In genomic region chr22:50422046-50422445, GRCh38 we compare ENCODE assay signal across 25 cellular contexts. TPM values are rescaled to one million over a fixed set of nuclear protein-coding genes. Genes with fewer than 3 reads are reported as not detected.
"Had no signal": no experiment of that assay in that cellular context is flagged by ENCODE, and none has a peak within 500 bp of the region (broad histone marks: within the 10 kb centered on the region; RNA-seq: fewer than 3 reads in every experiment).

No MANE protein-coding gene starts in this region.

- H3K4me3 ChIP-seq: breast epithelium, Peyer's patch, SJCRH30 had no signal

- H3K4me1 Mint-ChIP-seq: activated CD4-positive, alpha-beta T cell treated with anti-CD3 and anti-CD28 coated beads, Interleukin-2, amount 10 ng/mL, durations not matched to agents 7 days and 5 days; activated naive CD4-positive, alpha-beta T cell treated with anti-CD3 and anti-CD28 coated beads, Interleukin-2, amount 10 ng/mL, durations not matched to agents 7 days and 5 days; activated naive CD8-positive, alpha-beta T cell treated with anti-CD3 and anti-CD28 coated beads for 36 hours; central memory CD8-positive, alpha-beta T cell had no signal

- H3K4me1 ChIP-seq: breast epithelium, Peyer's patch, SJCRH30 had no signal

- H3K27ac Mint-ChIP-seq: activated CD4-positive, alpha-beta memory T cell treated with anti-CD3 and anti-CD28 coated beads for 36 hours; activated CD4-positive, alpha-beta T cell treated with anti-CD3 and anti-CD28 coated beads, Interleukin-2, amount 10 ng/mL, durations not matched to agents 7 days and 5 days; activated naive CD4-positive, alpha-beta T cell treated with anti-CD3 and anti-CD28 coated beads, Interleukin-2, amount 10 ng/mL, durations not matched to agents 7 days and 5 days; activated naive CD8-positive, alpha-beta T cell treated with anti-CD3 and anti-CD28 coated beads for 36 hours; activated T-helper 2 cell treated with anti-CD3 and anti-CD28 coated beads, Interferon-gamma antibody, Interleukin-2, Interleukin-4, amounts not matched to agents 10 μg/mL and 5 μg/mL and 100 μg/mL, durations not matched to agents 14 hours and 24 hours and 36 hours had no signal

- H3K27ac ChIP-seq: breast epithelium, Peyer's patch, RWPE1, SJCRH30, VCaP had no signal

- H3K27me3 Mint-ChIP-seq: activated CD4-positive, alpha-beta memory T cell treated with anti-CD3 and anti-CD28 coated beads for 36 hours; activated CD4-positive, alpha-beta T cell treated with anti-CD3 and anti-CD28 coated beads, Interleukin-2, amount 10 ng/mL, durations not matched to agents 7 days and 5 days; activated naive CD4-positive, alpha-beta T cell treated with anti-CD3 and anti-CD28 coated beads, Interleukin-2, amount 10 ng/mL, durations not matched to agents 7 days and 5 days; activated naive CD8-positive, alpha-beta T cell treated with anti-CD3 and anti-CD28 coated beads for 36 hours; central memory CD8-positive, alpha-beta T cell had no signal

- DNase-seq: activated CD4-positive, alpha-beta memory T cell treated with anti-CD3 and anti-CD28 coated beads for 36 hours; activated CD4-positive, alpha-beta T cell treated with anti-CD3 and anti-CD28 coated beads, Interleukin-2, amount 10 ng/mL, durations not matched to agents 7 days and 5 days; activated CD4-positive, CD25-positive, alpha-beta regulatory T cell; activated CD8-positive, alpha-beta memory T cell treated with anti-CD3 and anti-CD28 coated beads for 24 hours; activated gamma-delta T cell treated with Interleukin-2 at 50 U/mL for 16 hours; activated naive CD4-positive, alpha-beta T cell treated with anti-CD3 and anti-CD28 coated beads, Interleukin-2, amount 10 ng/mL, durations not matched to agents 7 days and 5 days; activated naive CD8-positive, alpha-beta T cell treated with anti-CD3 and anti-CD28 coated beads for 36 hours; activated T-cell treated with anti-CD3 and anti-CD28 coated beads, Interleukin-2, amount 50 U/mL, for 48 hours; aorta; Kasumi-1; KBM-7; NCI-H1105 treated with DMSO at 0.1 percent for 48 hours; NCI-H1436 treated with DMSO at 0.1 percent for 48 hours; NCI-H187; NCI-H2081; NCI-H510A treated with DMSO at 0.1 percent for 48 hours; Peyer's patch; SJCRH30; SK-N-SH; T-helper 1 cell had no signal

- H3K9me3 ChIP-seq: breast epithelium, Peyer's patch, SJCRH30, SK-N-SH had no signal

- H3K9me3 Mint-ChIP-seq: activated CD4-positive, alpha-beta memory T cell treated with anti-CD3 and anti-CD28 coated beads for 36 hours; activated CD4-positive, alpha-beta T cell treated with anti-CD3 and anti-CD28 coated beads, Interleukin-2, amount 10 ng/mL, durations not matched to agents 7 days and 5 days; activated naive CD4-positive, alpha-beta T cell treated with anti-CD3 and anti-CD28 coated beads, Interleukin-2, amount 10 ng/mL, durations not matched to agents 7 days and 5 days; activated naive CD8-positive, alpha-beta T cell treated with anti-CD3 and anti-CD28 coated beads for 36 hours; activated T-helper 2 cell treated with anti-CD3 and anti-CD28 coated beads, Interferon-gamma antibody, Interleukin-2, Interleukin-4, amounts not matched to agents 10 μg/mL and 5 μg/mL and 100 μg/mL, durations not matched to agents 14 hours and 24 hours and 36 hours; central memory CD8-positive, alpha-beta T cell had no signal

- H3K4me3 Mint-ChIP-seq: activated CD4-positive, alpha-beta memory T cell treated with anti-CD3 and anti-CD28 coated beads for 36 hours; activated CD4-positive, alpha-beta T cell treated with anti-CD3 and anti-CD28 coated beads, Interleukin-2, amount 10 ng/mL, durations not matched to agents 7 days and 5 days; activated naive CD4-positive, alpha-beta T cell treated with anti-CD3 and anti-CD28 coated beads, Interleukin-2, amount 10 ng/mL, durations not matched to agents 7 days and 5 days; activated naive CD8-positive, alpha-beta T cell treated with anti-CD3 and anti-CD28 coated beads for 36 hours; central memory CD8-positive, alpha-beta T cell had no signal

RNA-seq across cellular contexts. Expression of gene ADM2, which starts 59.3 kb away (rescaled TPM):
- total RNA-seq: SJCRH30 had no signal
